27 cellular contexts compared by ENCODE assay signal in genomic region chr10:25745976-25746375, GRCh38.
DNase-seq lines count a peak whose midpoint lies in the region; ATAC-seq, FAIRE-seq and TF ChIP-seq lines count a peak whose summit lies in the region.
"Had no signal": no experiment of that assay in that cellular context is flagged by ENCODE, and none has a peak within 500 bp of the region (broad histone marks: within the 10 kb centered on the region; RNA-seq: fewer than 3 reads in every experiment).

No MANE protein-coding gene starts in this region.

- TF ChIP-seq CTCF in HEK293 (tag by site-specific recombination; IDR thresholded peaks at IDR 0.05) = no peak
- no peak for TF ChIP-seq CTCF in bronchial epithelial cell (IDR thresholded peaks at IDR 0.05; ENCODE audit: insufficient read depth, low read length, severe bottlenecking)
- TF ChIP-seq CTCF in retinal pigment epithelial cell (conservative IDR thresholded peaks at IDR 0.05; ENCODE audit: low read depth, low read length) = no peak

- DNase-seq in SJSA1 (ENCODE audit: low read depth in 1 of 2, low spot score in 2 of 2) = peak in 1 of 2 experiments; percentile 46
- DNase-seq in bronchial epithelial cell (ENCODE audit: low read depth) = peak; percentile 4
- DNase-seq in retinal pigment epithelial cell (ENCODE audit: low read depth) = peak; percentile 44
- no peak for DNase-seq in NCI-H510A treated with DMSO at 0.1 percent for 48 hours (lab: John Stamatoyannopoulos, UW)
- DNase-seq in cerebellum (ENCODE audit: low spot score) = no peak
- no peak for DNase-seq in activated CD4-positive, alpha-beta T cell treated with anti-CD3 and anti-CD28 coated beads for 4 hours
- DNase-seq: AML-193; CD4-positive, alpha-beta T cell; HCEC 1CT; Karpas-422; MV-4-11; NCI-H1105; NCI-H1436 treated with DMSO at 0.1 percent for 48 hours; NCI-H187 treated with DMSO at 0.1 percent for 48 hours; NCI-H2171 treated with DMSO at 0.1 percent for 48 hours; NCI-H526; Right ventricle myocardium superior; RPMI8226 had no signal

- H3K27me3 ChIP-seq in SJSA1 (replicated peaks) = no peaks in the 10 kb centered on the region
- H3K27me3 ChIP-seq in bronchial epithelial cell (ENCODE audit: control insufficient read depth, insufficient read depth, low read length) = no peaks in the 10 kb centered on the region
- H3K27me3 ChIP-seq: BLaER1 treated with 17β-estradiol and CSF1 and Interleukin-3, amounts not matched to agents 10 nM and 100 nM had no signal

- no peaks in the 10 kb centered on the region; the same call in 1 of the 2 replicates for H3K4me1 ChIP-seq in HEK293 (ENCODE audit: control insufficient read depth, insufficient read depth, low read length)
- H3K4me1 ChIP-seq in SJSA1 (replicated peaks) = peaks cover 25% of the 10 kb centered on the region
- H3K4me1 ChIP-seq: BLaER1 treated with 17β-estradiol and CSF1 and Interleukin-3, amounts not matched to agents 10 nM and 100 nM had no signal

- no peaks in the 10 kb centered on the region for H3K9me3 ChIP-seq in HEK293 (ENCODE audit: control insufficient read depth, insufficient read depth, low read depth, low read length)
- H3K9me3 ChIP-seq in SJSA1 (replicated peaks) = no peaks in the 10 kb centered on the region
- H3K9me3 ChIP-seq: BLaER1 treated with 17β-estradiol and CSF1 and Interleukin-3, amounts not matched to agents 10 nM and 100 nM had no signal

- H3K4me3 ChIP-seq in HEK293 (ENCODE audit: low read depth, low read length) = no peak overlapping the region
- H3K4me3 ChIP-seq in SJSA1 = no peak overlapping the region
- H3K4me3 ChIP-seq in bronchial epithelial cell (ENCODE audit: low read depth, low read length) = no peak overlapping the region
- H3K4me3 ChIP-seq in retinal pigment epithelial cell (ENCODE audit: low read length) = no peak overlapping the region
- H3K4me3 ChIP-seq: BLaER1 treated with 17β-estradiol and CSF1 and Interleukin-3, amounts not matched to agents 10 nM and 100 nM; GM23338 had no signal

- ATAC-seq in GM21360 (IDR thresholded peaks at IDR 0.05; ENCODE audit: unreplicated experiment) = no peak
- ATAC-seq: GM23338, HepG2 had no signal

- H3K27ac ChIP-seq in HEK293 (ENCODE audit: extremely low read depth, low read depth, low read length) (no peak overlapping the region), SJSA1 (peak overlapping the region; percentile 69)
- H3K27ac ChIP-seq: BLaER1 treated with 17β-estradiol and CSF1 and Interleukin-3, amounts not matched to agents 10 nM and 100 nM; HL-60 had no signal

- POLR2A ChIA-PET in HEK293 (lab: Yijun Ruan, JAX) = no interaction called here

- no peak for FAIRE-seq in bronchial epithelial cell (lab: Jason Lieb, UNC)
- FAIRE-seq: A204.1, D721Med, GM18507, HepG2 had no signal

- CTCF ChIA-PET in HEK293 (lab: Yijun Ruan, JAX) = interaction anchor here (1.7 to 4.4 kb wide), 2 partner anchors 12 to 20 kb away, joined by 6 to 20 read pairs; no protein-coding TSS in a partner anchor

- H3K36me3 ChIP-seq in HEK293 (ENCODE audit: control insufficient read depth in 2 of 2, insufficient read depth in 1 of 2, low read length in 2 of 2) (no peaks in the 10 kb centered on the region), SJSA1 (no peaks in the 10 kb centered on the region), bronchial epithelial cell (ENCODE audit: control insufficient read depth, insufficient read depth, low read length) (no peaks in the 10 kb centered on the region)
- H3K36me3 ChIP-seq: BLaER1 treated with 17β-estradiol and CSF1 and Interleukin-3, amounts not matched to agents 10 nM and 100 nM had no signal

TF ChIP-seq in HEK293, 187 proteins besides CTCF, POLR2A, EP300 and RAD21:
- TF ChIP-seq SP7 (tag by site-specific recombination; IDR thresholded peaks at IDR 0.05) = 0 out of 2 replicates have a peak, but pooled peaks have one; percentile 16
- TF ChIP-seq AEBP2 (tag by site-specific recombination; IDR thresholded peaks at IDR 0.05; ENCODE audit: borderline replicate concordance) = no peak

Comparison
In these comparisons a context has a peak if more than half of its experiments do, and no peak if none do; other contexts are left out.
1. DNase-seq: peak in bronchial epithelial cell (single experiment) and retinal pigment epithelial cell (single experiment); none in NCI-H510A treated with DMSO at 0.1 percent for 48 hours (single experiment), cerebellum (single experiment) and activated CD4-positive, alpha-beta T cell treated with anti-CD3 and anti-CD28 coated beads for 4 hours (0 of 2).